Comparison of ENCODE assay signal across 19 cellular contexts in the genomic region with DNA sequence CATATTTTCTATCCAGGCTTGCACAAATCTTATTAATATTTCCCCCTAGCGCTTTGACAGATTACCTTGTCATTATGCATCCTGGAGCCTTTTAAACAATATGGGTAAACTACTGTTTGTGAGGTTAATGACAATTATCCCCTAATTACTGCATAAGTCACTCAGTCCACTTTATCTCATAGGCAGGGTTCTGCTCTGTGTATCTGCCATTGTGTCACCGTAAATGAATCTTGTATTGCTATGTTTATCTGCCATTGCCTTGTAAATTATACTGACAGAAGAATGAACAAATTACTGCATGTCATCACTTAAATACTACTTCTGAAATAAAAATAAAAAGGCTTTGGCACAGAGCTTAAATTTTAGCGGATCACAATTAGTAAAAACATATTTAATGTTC.
"Had no signal": no experiment of that assay in that cellular context is flagged by ENCODE, and none has a peak within 500 bp of the region (broad histone marks: within the 10 kb centered on the region; RNA-seq: fewer than 3 reads in every experiment).

No MANE protein-coding gene starts in this region.

- H3K4me1 ChIP-seq: parathyroid adenoma had no signal

- H3K4me3 ChIP-seq: heart left ventricle, lung, transverse colon, uterus had no signal

- DNase-seq: activated CD4-positive, alpha-beta T cell treated with anti-CD3 and anti-CD28 coated beads, Interleukin-2, amount 50 U/mL, for 1 hour; activated CD4-positive, CD25-positive, alpha-beta regulatory T cell treated with anti-CD3 and anti-CD28 coated beads, Interleukin-2, amount 50 U/mL, for 72 hours; activated CD8-positive, alpha-beta T cell treated with anti-CD3 and anti-CD28 coated beads, Interleukin-2, amount 10 ng/mL, durations not matched to agents 7 days and 5 days; activated gamma-delta T cell treated with Interleukin-2 at 50 U/mL for 16 hours; aorta; heart left ventricle; naive B cell; nucleus accumbens; small intestine; stimulated activated CD4-positive, alpha-beta T cell treated with anti-CD3 and anti-CD28 coated beads, Interleukin-2, amount 100 ng/mL, for 48 hours; stimulated activated CD8-positive, alpha-beta memory T cell treated with anti-CD3 and anti-CD28 coated beads, Interleukin-4, amount 100 ng/mL, for 48 hours; stimulated activated naive B cell treated with anti-CD40 and anti-IgM and Interleukin-4, amounts not matched to agents 10 μg/mL and 1 μg/mL and 100 μg/mL, for 72 hours; transverse colon; uterus; WERI-Rb-1 had no signal

- H3K27ac ChIP-seq: heart left ventricle, parathyroid adenoma, transverse colon, uterus, WERI-Rb-1 had no signal

- H3K27me3 ChIP-seq: transverse colon, uterus had no signal

- ATAC-seq: activated CD8-positive, alpha-beta T cell treated with anti-CD3 and anti-CD28 coated beads, Interleukin-2, amount 10 ng/mL, durations not matched to agents 7 days and 5 days; heart left ventricle; left lobe of liver; sciatic nerve; stimulated activated naive B cell treated with anti-CD40 and anti-IgM and Interleukin-4, amounts not matched to agents 10 μg/mL and 1 μg/mL and 100 μg/mL, for 72 hours had no signal

- H3K36me3 ChIP-seq: heart left ventricle, transverse colon, uterus, WERI-Rb-1 had no signal

- H3K9me3 ChIP-seq: heart left ventricle, transverse colon, uterus had no signal
